ENCODE assay signal across 10 cellular contexts in genomic region chr2:6780765-6781274, GRCh38.
A peak's percentile ranks its signal among the peaks of the same experiment; 100 is the strongest.
DNase-seq lines count a peak whose midpoint lies in the region; ATAC-seq and TF ChIP-seq lines count a peak whose summit lies in the region.
"Had no signal": no experiment of that assay in that cellular context is flagged by ENCODE, and none has a peak within 500 bp of the region (broad histone marks: within the 10 kb centered on the region; RNA-seq: fewer than 3 reads in every experiment).

No MANE protein-coding gene starts in this region.

- H3K4me2 ChIP-seq in OCI-LY3 (ENCODE audit: low read length) = peak overlapping the region; percentile 45

- H3K9me3 ChIP-seq in CD4-positive, alpha-beta T cell (ENCODE audit: control insufficient read depth, low read length) = no peaks in the 10 kb centered on the region
- H3K9me3 ChIP-seq in OCI-LY3 (ENCODE audit: insufficient read depth, low read length) = no peaks in the 10 kb centered on the region
- H3K9me3 ChIP-seq: breast epithelium had no signal

- H3K9ac ChIP-seq in OCI-LY3 (ENCODE audit: low read length) = no peak overlapping the region

- peak; percentile 17 for ATAC-seq in CD4-positive, alpha-beta T cell (ENCODE audit: poor library complexity)
- peak; percentile 63 for ATAC-seq in HG03520 (IDR thresholded peaks at IDR 0.05; ENCODE audit: unreplicated experiment)
- peak; percentile 8 for ATAC-seq in stimulated activated effector memory CD8-positive, alpha-beta T cell treated with anti-CD3 and anti-CD28 coated beads, Interleukin-12 subunit alpha, Interleukin-12 subunit beta, amount 100 ng/mL, for 72 hours
- ATAC-seq: HCT116 had no signal

- H3K4me3 Mint-ChIP-seq in CD4-positive, alpha-beta T cell = peak overlapping the region; percentile 12
- no peak overlapping the region for H3K4me3 Mint-ChIP-seq in stimulated activated effector memory CD8-positive, alpha-beta T cell treated with anti-CD3 and anti-CD28 coated beads, Interleukin-12 subunit alpha, Interleukin-12 subunit beta, amount 100 ng/mL, for 72 hours

- POLR2A ChIA-PET in CD4-positive, alpha-beta T cell (lab: Charles Lee) = no interaction called here

- H3K27me3 ChIP-seq in CD4-positive, alpha-beta T cell (ENCODE audit: control insufficient read depth, insufficient read depth, low read length) = no peaks in the 10 kb centered on the region
- H3K27me3 ChIP-seq in OCI-LY3 (ENCODE audit: low read depth, low read length) = no peaks in the 10 kb centered on the region
- H3K27me3 ChIP-seq: breast epithelium had no signal

- H3K27ac ChIP-seq in CD4-positive, alpha-beta T cell (ENCODE audit: low read depth, low read length) = no peak overlapping the region
- H3K27ac ChIP-seq in OCI-LY3 (ENCODE audit: low read length) = no peak overlapping the region
- H3K27ac ChIP-seq: breast epithelium had no signal

- peak in 1 of 10 experiments; percentile 7 for DNase-seq in CD4-positive, alpha-beta T cell
- DNase-seq in GM19238 (ENCODE audit: insufficient read length, low spot score) (peak; percentile 7), fibroblast of villous mesenchyme (ENCODE audit: low read depth) (peak; percentile 39), NCI-H226 (no peak), OCI-M2 (lab: John Stamatoyannopoulos, UW; ENCODE audit: unreplicated experiment) (no peak)
- no peak for DNase-seq in stimulated activated effector memory CD8-positive, alpha-beta T cell treated with anti-CD3 and anti-CD28 coated beads, Interleukin-12 subunit alpha, Interleukin-12 subunit beta, amount 100 ng/mL, for 72 hours (ENCODE audit: low spot score in 2 of 2)

- intact Hi-C loops in CD4-positive, alpha-beta T cell (cut with DNase I, micrococcal nuclease) = no loop called here

- no peak overlapping the region for H2AFZ ChIP-seq in OCI-LY3 (ENCODE audit: low read depth, low read length)

- H3K36me3 Mint-ChIP-seq in CD4-positive, alpha-beta T cell (ENCODE audit: low read depth) = no peaks in the 10 kb centered on the region
- H3K36me3 Mint-ChIP-seq in stimulated activated effector memory CD8-positive, alpha-beta T cell treated with anti-CD3 and anti-CD28 coated beads, Interleukin-12 subunit alpha, Interleukin-12 subunit beta, amount 100 ng/mL, for 72 hours = no peaks in the 10 kb centered on the region

- H3K4me3 ChIP-seq in OCI-LY3 (ENCODE audit: low read length) (peak overlapping the region; percentile 21; the same call in 1 of the 2 replicates), fibroblast of villous mesenchyme (ENCODE audit: low read depth, low read length) (no peak overlapping the region)

- no peaks in the 10 kb centered on the region for H3K36me3 ChIP-seq in OCI-LY3 (replicated peaks; ENCODE audit: low read depth, low read length)
- H3K36me3 ChIP-seq: breast epithelium had no signal

- H3K27me3 Mint-ChIP-seq in CD4-positive, alpha-beta T cell = peaks cover 4% of the 10 kb centered on the region

- no peak for TF ChIP-seq CTCF in CD4-positive, alpha-beta T cell (IDR thresholded peaks at IDR 0.05)
- TF ChIP-seq CTCF in OCI-LY3 (IDR thresholded peaks at IDR 0.05; ENCODE audit: low read depth, low read length) (no peak), fibroblast of villous mesenchyme (IDR thresholded peaks at IDR 0.05; ENCODE audit: insufficient read depth, low read depth, low read length) (no peak)

- H3K4me1 Mint-ChIP-seq in CD4-positive, alpha-beta T cell (ENCODE audit: low read depth) = peaks cover 7% of the 10 kb centered on the region
- H3K4me1 Mint-ChIP-seq in stimulated activated effector memory CD8-positive, alpha-beta T cell treated with anti-CD3 and anti-CD28 coated beads, Interleukin-12 subunit alpha, Interleukin-12 subunit beta, amount 100 ng/mL, for 72 hours = peaks cover 13% of the 10 kb centered on the region

- H3K27ac Mint-ChIP-seq in CD4-positive, alpha-beta T cell = no peak overlapping the region
- no peak overlapping the region for H3K27ac Mint-ChIP-seq in stimulated activated effector memory CD8-positive, alpha-beta T cell treated with anti-CD3 and anti-CD28 coated beads, Interleukin-12 subunit alpha, Interleukin-12 subunit beta, amount 100 ng/mL, for 72 hours

- CTCF ChIA-PET in CD4-positive, alpha-beta T cell (lab: Charles Lee) = interaction anchor here (1.4 kb wide), 1 partner anchor 8 kb away, joined by 3 read pairs; no protein-coding TSS in a partner anchor

- H3K4me1 ChIP-seq in OCI-LY3 (ENCODE audit: low read length) = peaks cover 9% of the 10 kb centered on the region
- H3K4me1 ChIP-seq: breast epithelium had no signal

- H3K79me2 ChIP-seq in OCI-LY3 (ENCODE audit: low read length) = no peaks in the 10 kb centered on the region

- H3K9me3 Mint-ChIP-seq in CD4-positive, alpha-beta T cell = no peaks in the 10 kb centered on the region
- no peaks in the 10 kb centered on the region for H3K9me3 Mint-ChIP-seq in stimulated activated effector memory CD8-positive, alpha-beta T cell treated with anti-CD3 and anti-CD28 coated beads, Interleukin-12 subunit alpha, Interleukin-12 subunit beta, amount 100 ng/mL, for 72 hours

- H4K20me1 ChIP-seq in OCI-LY3 (ENCODE audit: insufficient read depth, low read length) = no peaks in the 10 kb centered on the region

Comparison
In these comparisons a context has a peak if more than half of its experiments do, and no peak if none do; other contexts are left out.
1. ATAC-seq: peak in every context shown above with its lines; median percentile 63 in HG03520; 17 in CD4-positive, alpha-beta T cell; 8 in stimulated activated effector memory CD8-positive, alpha-beta T cell treated with anti-CD3 and anti-CD28 coated beads, Interleukin-12 subunit alpha, Interleukin-12 subunit beta, amount 100 ng/mL, for 72 hours.
2. DNase-seq: peak in GM19238 (single experiment) and fibroblast of villous mesenchyme (single experiment); none in stimulated activated effector memory CD8-positive, alpha-beta T cell treated with anti-CD3 and anti-CD28 coated beads, Interleukin-12 subunit alpha, Interleukin-12 subunit beta, amount 100 ng/mL, for 72 hours (0 of 2), NCI-H226 (single experiment) and OCI-M2 (single experiment).